ENCODE assay signal across 8 cellular contexts in the genomic region with DNA sequence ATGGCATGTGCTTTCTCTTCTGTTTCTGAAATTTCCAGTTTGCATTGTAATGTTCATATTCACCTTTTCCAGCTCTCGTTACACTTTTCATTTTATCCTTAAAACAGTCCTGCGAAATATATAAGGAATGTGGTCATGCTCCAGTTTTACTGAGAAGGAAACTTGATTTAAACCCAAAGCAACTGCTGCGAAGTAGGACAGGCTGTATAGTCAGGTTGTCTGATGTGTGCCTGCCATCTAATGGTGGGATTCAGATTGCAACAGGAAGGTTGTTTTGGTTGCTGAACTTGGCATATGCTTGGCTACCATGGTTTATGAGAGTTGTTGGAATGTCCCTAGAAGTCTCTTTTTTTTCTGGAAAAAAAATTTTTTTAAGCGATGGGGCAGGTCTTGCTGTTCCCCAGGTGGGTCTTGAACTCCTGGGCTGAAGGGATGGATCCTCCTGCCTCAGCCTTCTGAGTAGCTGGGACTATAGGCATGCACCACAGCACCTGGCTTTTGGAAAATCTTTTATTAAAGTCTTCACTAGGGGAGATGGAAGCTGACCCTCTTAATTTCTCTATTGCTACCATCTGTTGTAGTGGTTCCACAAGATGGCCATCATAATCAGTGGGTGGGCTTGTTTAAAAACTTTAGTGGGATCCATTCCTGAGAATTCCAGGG.
A peak's percentile ranks its signal among the peaks of the same experiment; 100 is the strongest.
DNase-seq lines count a peak whose midpoint lies in the region; ATAC-seq, FAIRE-seq and TF ChIP-seq lines count a peak whose summit lies in the region.

No MANE protein-coding gene starts in this region.

- no peaks in the 10 kb centered on the region for H3K9me3 ChIP-seq in CD4-positive, alpha-beta memory T cell (ENCODE audit: control insufficient read depth in 1 of 2, low read length in 2 of 2)

- no peaks in the 10 kb centered on the region for H3K36me3 Mint-ChIP-seq in CD4-positive, alpha-beta memory T cell
- H3K36me3 Mint-ChIP-seq in activated CD4-positive, alpha-beta T cell treated with anti-CD3 and anti-CD28 coated beads, Interleukin-2, amount 10 ng/mL, durations not matched to agents 24 days and 14 days (ENCODE audit: low read depth) = peaks cover 2% of the 10 kb centered on the region

- DNase-seq in CD4-positive, alpha-beta memory T cell = peak; percentile 61 to 71 (median 67)
- DNase-seq in GM19239 (ENCODE audit: insufficient read length, low spot score) (peak; percentile 65), NCI-H460 (ENCODE audit: extremely low read depth, low read depth) (peak; percentile 79), dorsolateral prefrontal cortex (peak in 5 of 10 donors; percentile 54 to 77 (median 68)), lung microvascular endothelial cell (ENCODE audit: low read depth in 2 of 2) (peak; percentile 86 to 88)
- peak; percentile 93 for DNase-seq in activated CD4-positive, alpha-beta T cell treated with anti-CD3 and anti-CD28 coated beads, Interleukin-2, amount 10 ng/mL, durations not matched to agents 24 days and 14 days
- DNase-seq in stimulated activated CD8-positive, alpha-beta memory T cell treated with anti-CD3 and anti-CD28 coated beads, Interleukin-4, amount 100 ng/mL, for 24 hours (ENCODE audit: low read depth) = peak; percentile 22

- POLR2A ChIA-PET in CD4-positive, alpha-beta memory T cell (lab: Charles Lee; ENCODE audit: partially characterized antibody) = interaction anchor here (0.8 to 2.4 kb wide), 2 partner anchors 312 to 316 kb away, joined by 4 to 7 read pairs; no protein-coding TSS in a partner anchor

- H3K4me3 Mint-ChIP-seq in CD4-positive, alpha-beta memory T cell = no peak overlapping the region
- H3K4me3 Mint-ChIP-seq in activated CD4-positive, alpha-beta T cell treated with anti-CD3 and anti-CD28 coated beads, Interleukin-2, amount 10 ng/mL, durations not matched to agents 24 days and 14 days = no peak overlapping the region

- H3K4me3 ChIP-seq in CD4-positive, alpha-beta memory T cell (ENCODE audit: low read length in 2 of 2) = no peak overlapping the region
- H3K4me3 ChIP-seq in dorsolateral prefrontal cortex = no peak overlapping the region

- ATAC-seq in HG03354 (IDR thresholded peaks at IDR 0.05; ENCODE audit: poor library complexity, severe bottlenecking, unreplicated experiment) = peak; percentile 90

- no peaks in the 10 kb centered on the region for H3K27me3 ChIP-seq in CD4-positive, alpha-beta memory T cell (ENCODE audit: insufficient read depth, low read length)
- H3K27me3 ChIP-seq in dorsolateral prefrontal cortex = no peaks in the 10 kb centered on the region

- H3K4me1 Mint-ChIP-seq in CD4-positive, alpha-beta memory T cell = peaks cover 0 to 4% (median 3%) of the 10 kb centered on the region in 4 donors
- peaks cover 5% of the 10 kb centered on the region for H3K4me1 Mint-ChIP-seq in activated CD4-positive, alpha-beta T cell treated with anti-CD3 and anti-CD28 coated beads, Interleukin-2, amount 10 ng/mL, durations not matched to agents 24 days and 14 days

- no peaks in the 10 kb centered on the region for H3K36me3 ChIP-seq in CD4-positive, alpha-beta memory T cell (ENCODE audit: insufficient read depth, low read length)

- H3K9me3 Mint-ChIP-seq in CD4-positive, alpha-beta memory T cell = no peaks in the 10 kb centered on the region
- no peaks in the 10 kb centered on the region for H3K9me3 Mint-ChIP-seq in activated CD4-positive, alpha-beta T cell treated with anti-CD3 and anti-CD28 coated beads, Interleukin-2, amount 10 ng/mL, durations not matched to agents 24 days and 14 days

- H3K27ac ChIP-seq in CD4-positive, alpha-beta memory T cell (ENCODE audit: low read depth, low read length) = no peak overlapping the region
- no peak overlapping the region for H3K27ac ChIP-seq in dorsolateral prefrontal cortex

- intact Hi-C loops in CD4-positive, alpha-beta memory T cell (cut with micrococcal nuclease) = loop anchor here (1.0 to 5.0 kb wide), 5 partner anchors 147 to 521 kb away; partner anchors contain the start of genes ALDH9A1 and TMCO1
- intact Hi-C loops in activated CD4-positive, alpha-beta T cell treated with anti-CD3 and anti-CD28 coated beads, Interleukin-2, amount 10 ng/mL, durations not matched to agents 24 days and 14 days (cut with micrococcal nuclease) = loop anchor here (1.0 to 2.0 kb wide), 5 partner anchors 87 to 521 kb away; partner anchors contain the start of genes TMCO1 and UCK2
- intact Hi-C loops in dorsolateral prefrontal cortex (cut with DNase I) = loop anchor here (1.0 to 10.0 kb wide), 4 partner anchors 196 to 313 kb away; partner anchors contain the start of gene MGST3 (in 1 of the 2)

- peak overlapping the region in 1 of 7 donors; percentile 31 for H3K27ac Mint-ChIP-seq in CD4-positive, alpha-beta memory T cell
- H3K27ac Mint-ChIP-seq in activated CD4-positive, alpha-beta T cell treated with anti-CD3 and anti-CD28 coated beads, Interleukin-2, amount 10 ng/mL, durations not matched to agents 24 days and 14 days = no peak overlapping the region

- no peaks in the 10 kb centered on the region for H3K27me3 Mint-ChIP-seq in CD4-positive, alpha-beta memory T cell
- H3K27me3 Mint-ChIP-seq in activated CD4-positive, alpha-beta T cell treated with anti-CD3 and anti-CD28 coated beads, Interleukin-2, amount 10 ng/mL, durations not matched to agents 24 days and 14 days = no peaks in the 10 kb centered on the region

- CTCF ChIA-PET in CD4-positive, alpha-beta memory T cell (lab: Charles Lee; ENCODE audit: partially characterized antibody) = interaction anchor here (0.7 to 19.5 kb wide), 27 partner anchors 9 to 576 kb away, joined by 3 to 321 read pairs (median 4); partner anchors contain the start of genes ALDH9A1 and TMCO1

- FAIRE-seq in GM19239 (lab: Jason Lieb, UNC) = peak; percentile 95

- peak; percentile 64 to 98 (median 90) for TF ChIP-seq CTCF in dorsolateral prefrontal cortex (IDR thresholded peaks at IDR 0.05 in 54 of 56, conservative IDR thresholded peaks at IDR 0.05 in 2 of 56; ENCODE audit: low read depth in 1 of 56, partially characterized antibody in 56 of 56)

- H3K4me1 ChIP-seq in CD4-positive, alpha-beta memory T cell (ENCODE audit: insufficient read depth, low read length) = no peaks in the 10 kb centered on the region
